ENCODE assay signal across 8 cellular contexts in the genomic region with DNA sequence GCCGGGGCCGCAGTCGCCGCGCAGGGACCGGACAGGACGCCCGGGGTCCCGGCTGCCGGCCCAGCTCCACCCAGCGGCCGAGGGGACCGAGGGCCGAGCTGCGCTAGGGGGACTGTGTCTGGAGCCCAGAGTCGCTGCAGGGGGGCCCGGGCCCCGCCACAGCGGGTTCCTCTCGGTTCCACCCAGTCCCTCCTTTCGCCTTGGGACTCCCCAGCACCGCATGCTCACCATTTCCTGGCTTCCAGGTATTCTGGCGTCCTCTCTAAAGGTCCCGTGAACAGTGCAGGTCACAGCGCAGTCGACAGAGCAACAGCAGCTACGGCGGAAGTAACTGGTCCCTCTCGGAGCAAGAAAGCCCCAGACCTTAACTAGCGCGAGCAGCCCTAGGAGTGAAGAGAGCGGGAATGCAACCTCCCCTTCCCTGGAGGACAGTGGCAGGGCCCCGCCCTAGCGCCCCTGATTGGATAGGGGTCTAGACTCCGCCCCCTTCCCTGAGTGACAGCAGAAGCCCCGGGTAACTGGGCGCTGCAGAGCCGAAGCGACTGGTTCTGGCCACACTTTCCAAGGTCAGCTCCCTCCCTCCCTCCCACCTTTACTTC. TPM values are rescaled to one million over a fixed set of nuclear protein-coding genes. Genes with fewer than 3 reads are reported as not detected.
A peak's percentile ranks its signal among the peaks of the same experiment; 100 is the strongest.
DNase-seq lines count a peak whose midpoint lies in the region; ATAC-seq and TF ChIP-seq lines count a peak whose summit lies in the region.

TSS of gene ZNF878 (minus strand) at position 391 of the 599 bp plus-strand sequence. CDS start at position 231, 160 bp downstream.

- peak within 1 kb of the TSS; percentile 84; the same call in 1 of the 2 replicates for H3K27ac ChIP-seq in HUES64 (ENCODE audit: low read depth, low read length)
- peak within 1 kb of the TSS; percentile 83 for H3K27ac ChIP-seq in RWPE1
- H3K27ac ChIP-seq in urinary bladder (ENCODE audit: low read depth): peak within 1 kb of the TSS; percentile 2

- POLR2A ChIA-PET in RWPE1 (lab: Yijun Ruan, JAX; ENCODE audit: low non-redundant PET): interaction anchor here (0.7 kb wide), 1 partner anchor 17 kb away, joined by 3 read pairs; the partner anchor contains the start of gene ZNF433

- H3K4me3 ChIP-seq in HUES64 (ENCODE audit: low read length): peak within 1 kb of the TSS; percentile 91
- H3K4me3 ChIP-seq in urinary bladder (ENCODE audit: low read depth, low read length): peak within 1 kb of the TSS; percentile 49

- peaks cover 8% of the 10 kb centered on the region; the same call in 1 of the 2 replicates for H3K4me1 ChIP-seq in HUES64 (ENCODE audit: insufficient read depth, low read length)
- no peaks in the 10 kb centered on the region for H3K4me1 ChIP-seq in urinary bladder (ENCODE audit: insufficient read depth)

- DNase-seq in D341Med (ENCODE audit: low spot score) (peak; percentile 94), RWPE1 (ENCODE audit: low spot score) (peak; percentile 88), cardiac septum (ENCODE audit: low spot score) (peak; percentile 92), omental fat pad (ENCODE audit: low spot score) (peak; percentile 80)
- DNase-seq in activated naive CD8-positive, alpha-beta T cell treated with anti-CD3 and anti-CD28 coated beads, Interleukin-2, amount 50 U/mL, for 24 hours: peak; percentile 76

- H3K27ac Mint-ChIP-seq in activated naive CD8-positive, alpha-beta T cell treated with anti-CD3 and anti-CD28 coated beads, Interleukin-2, amount 50 U/mL, for 24 hours: peak within 1 kb of the TSS; percentile 73

- H3K27me3 Mint-ChIP-seq in activated naive CD8-positive, alpha-beta T cell treated with anti-CD3 and anti-CD28 coated beads, Interleukin-2, amount 50 U/mL, for 24 hours: peaks cover 9% of the 10 kb centered on the region

- peaks cover 6% of the 10 kb centered on the region for H3K36me3 Mint-ChIP-seq in activated naive CD8-positive, alpha-beta T cell treated with anti-CD3 and anti-CD28 coated beads, Interleukin-2, amount 50 U/mL, for 24 hours (ENCODE audit: low read depth)

- peaks cover 9% of the 10 kb centered on the region for H3K27me3 ChIP-seq in HUES64 (ENCODE audit: insufficient read depth, low read length)

- H3K9me3 Mint-ChIP-seq in activated naive CD8-positive, alpha-beta T cell treated with anti-CD3 and anti-CD28 coated beads, Interleukin-2, amount 50 U/mL, for 24 hours: peaks cover 3% of the 10 kb centered on the region

- intact Hi-C loops in cardiac septum (cut with DNase I): no loop called here

- TF ChIP-seq CTCF in RWPE1 (conservative IDR thresholded peaks at IDR 0.05; ENCODE audit: low read depth) (no peak), omental fat pad (IDR thresholded peaks at IDR 0.05) (no peak)

- H3K9ac ChIP-seq in HUES64 (ENCODE audit: low read depth, low read length): peak within 1 kb of the TSS; percentile 85

- H3K9me3 ChIP-seq in HUES64 (ENCODE audit: insufficient read depth, low read depth, low read length): peaks cover 4% of the 10 kb centered on the region; the same call in 1 of the 2 replicates

- ATAC-seq in GM21390 (IDR thresholded peaks at IDR 0.05; ENCODE audit: unreplicated experiment) (peak; percentile 82), omental fat pad (ENCODE audit: low FRiP score) (peak; percentile 98)
- ATAC-seq in activated naive CD8-positive, alpha-beta T cell treated with anti-CD3 and anti-CD28 coated beads, Interleukin-2, amount 50 U/mL, for 24 hours: peak; percentile 94

- peak within 1 kb of the TSS; percentile 84 for H3K4me3 Mint-ChIP-seq in activated naive CD8-positive, alpha-beta T cell treated with anti-CD3 and anti-CD28 coated beads, Interleukin-2, amount 50 U/mL, for 24 hours

- peaks cover 14% of the 10 kb centered on the region for H3K4me1 Mint-ChIP-seq in activated naive CD8-positive, alpha-beta T cell treated with anti-CD3 and anti-CD28 coated beads, Interleukin-2, amount 50 U/mL, for 24 hours

- H3K36me3 ChIP-seq in HUES64 (ENCODE audit: insufficient read depth, low read length): peaks cover 5% of the 10 kb centered on the region
- H3K36me3 ChIP-seq in urinary bladder (ENCODE audit: insufficient read depth): no peaks in the 10 kb centered on the region

- under 1% methylated on average over 39 of the region's 39 CpGs for WGBS in HUES64
- under 1% methylated on average over 39 of the region's 39 CpGs for WGBS in urinary bladder

- CTCF ChIA-PET in RWPE1 (lab: Yijun Ruan, JAX): interaction anchor here (0.5 to 1.0 kb wide), 4 partner anchors 11 to 89 kb away, joined by 3 to 6 read pairs (median 3); no protein-coding TSS in a partner anchor

RNA-seq across cellular contexts. Expression of gene ZNF878, which starts in this region (rescaled TPM):
- polyA plus RNA-seq in HUES64 (2013, experiment 1 of 2): 4.3 TPM
- polyA plus RNA-seq in HUES64 (2013, experiment 2 of 2): 4.4 TPM
- not detected for total RNA-seq in cardiac septum
- total RNA-seq in omental fat pad: 1 to 10 TPM in 2 of 4 donors, under 1 TPM in 1, not detected in 1; 0.19 to 2.4 (median 1.9) TPM
- 0.85 TPM for total RNA-seq in urinary bladder
- polyA plus RNA-seq in urinary bladder: 0.08 TPM

Comparison
In these comparisons a context has a peak if more than half of its experiments do, and no peak if none do; other contexts are left out.
1. Peak in every context shown above with its lines: DNase-seq, ATAC-seq, H3K4me3 ChIP-seq and H3K27ac ChIP-seq.
2. Peak in DNase-seq in cardiac septum; RNA of the gene not detected or under 1 TPM.
3. H3K27ac ChIP-seq: peak in every context shown above with its lines; median percentile 84 in HUES64; 83 in RWPE1; 2 in urinary bladder.